Comparison of ENCODE assay signal across 10 cellular contexts in genomic region chr18:48548404-48548771, GRCh38. TPM values are rescaled to one million over a fixed set of nuclear protein-coding genes. Genes with fewer than 3 reads are reported as not detected.
DNase-seq lines count a peak whose midpoint lies in the region; ATAC-seq and TF ChIP-seq lines count a peak whose summit lies in the region.
"Had no signal": no experiment of that assay in that cellular context is flagged by ENCODE, and none has a peak within 500 bp of the region (broad histone marks: within the 10 kb centered on the region; RNA-seq: fewer than 3 reads in every experiment).

No MANE protein-coding gene starts in this region.

- H3K4me1 Mint-ChIP-seq in endodermal cell, result peaks cover 55% of the 10 kb centered on the region

- no peak overlapping the region for H3K9ac ChIP-seq in endodermal cell (ENCODE audit: extremely low read depth, low read length, poor library complexity, severe bottlenecking)

- peak overlapping the region; percentile 92 for H3K27ac Mint-ChIP-seq in endodermal cell

- WGBS in endodermal cell (ENCODE audit: insufficient coverage in 1 of 2, insufficient read length in 1 of 2), 2 experiments, result 77 to 80% methylated on average over 5 of the region's 5 CpGs

- H3K27me3 ChIP-seq in AG04450 (ENCODE audit: control insufficient read depth, insufficient read depth, low read length), result no peaks in the 10 kb centered on the region
- no peaks in the 10 kb centered on the region for H3K27me3 ChIP-seq in endodermal cell (ENCODE audit: control insufficient read depth, insufficient read depth, low read length, poor library complexity, severe bottlenecking)
- H3K27me3 ChIP-seq in lower lobe of right lung (ENCODE audit: low read depth), result no peaks in the 10 kb centered on the region
- H3K27me3 ChIP-seq: BE2C had no signal

- H3K27ac ChIP-seq in AG04450 (ENCODE audit: low read depth, low read length) (peak overlapping the region; percentile 70), endodermal cell (ENCODE audit: low read depth, low read length) (no peak overlapping the region), lower lobe of right lung (peak overlapping the region; percentile 41)

- H3K9me3 ChIP-seq in AG04450 (ENCODE audit: control insufficient read depth, insufficient read depth, low read length) (no peaks in the 10 kb centered on the region), endodermal cell (ENCODE audit: control insufficient read depth, low read length) (no peaks in the 10 kb centered on the region), lower lobe of right lung (no peaks in the 10 kb centered on the region)
- H3K9me3 ChIP-seq: BE2C had no signal

- H3K4me3 ChIP-seq in AG04450 (ENCODE audit: low read depth, low read length) (no peak overlapping the region), endodermal cell (ENCODE audit: low read length) (no peak overlapping the region), lower lobe of right lung (no peak overlapping the region)

- no peaks in the 10 kb centered on the region for H3K27me3 Mint-ChIP-seq in endodermal cell (ENCODE audit: insufficient read depth)

- CTCF ChIA-PET in AG04450 (lab: Charles Lee), result interaction anchor here (1.0 kb wide), 1 partner anchor 74 kb away, joined by 3 read pairs; no protein-coding TSS in a partner anchor

- H3K4me1 ChIP-seq in endodermal cell (ENCODE audit: control insufficient read depth, insufficient read depth, low read length) (peaks cover 29% of the 10 kb centered on the region), lower lobe of right lung (peaks cover 37% of the 10 kb centered on the region)

- ATAC-seq in lower lobe of right lung (no peak), HG02678 (IDR thresholded peaks at IDR 0.05; ENCODE audit: unreplicated experiment) (no peak), GM18867 (IDR thresholded peaks at IDR 0.05; ENCODE audit: unreplicated experiment) (no peak)

- intact Hi-C loops in lower lobe of right lung (cut with DNase I), result no loop called here

- POLR2A ChIA-PET in AG04450 (lab: Yijun Ruan, JAX), result interaction anchor here (1.6 kb wide), 1 partner anchor 120 kb away, joined by 4 read pairs; no protein-coding TSS in a partner anchor

- no peaks in the 10 kb centered on the region for H3K9me3 Mint-ChIP-seq in endodermal cell

- no peak overlapping the region for H3K4me3 Mint-ChIP-seq in endodermal cell

- peaks cover 25% of the 10 kb centered on the region for H3K36me3 ChIP-seq in endodermal cell (ENCODE audit: control insufficient read depth, insufficient read depth, low read length)
- no peaks in the 10 kb centered on the region for H3K36me3 ChIP-seq in lower lobe of right lung
- H3K36me3 ChIP-seq: BE2C had no signal

- TF ChIP-seq CTCF in AG04450 (IDR thresholded peaks at IDR 0.05; ENCODE audit: low read depth, low read length) (no peak), endodermal cell (conservative IDR thresholded peaks at IDR 0.05) (no peak), lower lobe of right lung (IDR thresholded peaks at IDR 0.05) (no peak)

- no peak for DNase-seq in AG04450 (ENCODE audit: low read depth, low spot score)
- DNase-seq in MV-4-11 (lab: John Stamatoyannopoulos, UW), result peak; percentile 27
- no peak for DNase-seq in endodermal cell
- DNase-seq in lower lobe of right lung, result no peak
- no peak for DNase-seq in activated CD4-positive, alpha-beta T cell treated with anti-CD3 and anti-CD28 coated beads, Interleukin-2, amount 50 U/mL, for 48 hours
- no peak for DNase-seq in NCI-H524 (lab: John Stamatoyannopoulos, UW)
- DNase-seq: BE2C, SHP77 had no signal

- peaks cover 25% of the 10 kb centered on the region for H3K36me3 Mint-ChIP-seq in endodermal cell (ENCODE audit: low read depth)

RNA-seq across cellular contexts. Expression of gene CTIF, which starts 9.6 kb away (rescaled TPM):
- polyA plus RNA-seq in AG04450 (2011; rRNA removed), result 40.2 and 44.7 TPM in 2 replicates
- polyA minus RNA-seq in AG04450 (2011; rRNA and poly(A)+ RNA removed), result 69.9 and 97.6 TPM in 2 replicates
- total RNA-seq in endodermal cell (10 to 100 TPM; 33.8 to 41.6 TPM), lower lobe of right lung (54.8 TPM)
- 35.4 TPM for polyA plus RNA-seq in endodermal cell (2013, experiment 1 of 2)
- 34.4 TPM for polyA plus RNA-seq in endodermal cell (2013, experiment 2 of 2)
